ENCODE assay signal across 30 cellular contexts in genomic region chr5:116418774-116419173, GRCh38.
DNase-seq lines count a peak whose midpoint lies in the region; ATAC-seq, FAIRE-seq and TF ChIP-seq lines count a peak whose summit lies in the region.
"Had no signal": no experiment of that assay in that cellular context is flagged by ENCODE, and none has a peak within 500 bp of the region (broad histone marks: within the 10 kb centered on the region; RNA-seq: fewer than 3 reads in every experiment).

No MANE protein-coding gene starts in this region.

- peak overlapping the region in 2 of 3 experiments; percentile 62 to 78 for H3K27ac Mint-ChIP-seq in nephron
- H3K27ac Mint-ChIP-seq: B cell; CD14-positive monocyte; CD4-positive, alpha-beta memory T cell; CD4-positive, alpha-beta T cell; CD4-positive, CD25-positive, alpha-beta regulatory T cell; CD8-positive, alpha-beta memory T cell; CD8-positive, alpha-beta T cell had no signal

- H3K27me3 ChIP-seq in pancreas: no peaks in the 10 kb centered on the region
- H3K27me3 ChIP-seq: BE2C; BLaER1; BLaER1 treated with 17β-estradiol and CSF1 and Interleukin-3, amounts not matched to agents 10 nM and 100 nM had no signal

- ATAC-seq in pancreas (peak in 3 of 4 donors; percentile 27 to 70 (median 62)), GM19023 (IDR thresholded peaks at IDR 0.05; ENCODE audit: unreplicated experiment) (no peak)
- ATAC-seq: A549; CD8-positive, alpha-beta T cell had no signal

- FAIRE-seq in pancreas (lab: Jason Lieb, UNC): no peak
- FAIRE-seq: A204.1, A549, D721Med had no signal

- H3K4me1 ChIP-seq in pancreas: no peaks in the 10 kb centered on the region
- H3K4me1 ChIP-seq: A549, Caco-2 had no signal

- H3K27ac ChIP-seq in pancreas: no peak overlapping the region
- H3K27ac ChIP-seq: 22Rv1; A549; BLaER1; BLaER1 treated with 17β-estradiol and CSF1 and Interleukin-3, amounts not matched to agents 10 nM and 100 nM; C4-2B had no signal

- no peaks in the 10 kb centered on the region for H3K27me3 Mint-ChIP-seq in nephron (ENCODE audit: low read depth)
- H3K27me3 Mint-ChIP-seq: B cell; CD4-positive, alpha-beta memory T cell; CD4-positive, alpha-beta T cell; CD4-positive, CD25-positive, alpha-beta regulatory T cell; CD8-positive, alpha-beta memory T cell had no signal

- intact Hi-C loops in pancreas (cut with DNase I): no loop called here

- H3K36me3 Mint-ChIP-seq in nephron (ENCODE audit: low read depth): no peaks in the 10 kb centered on the region

- H3K9me3 Mint-ChIP-seq in nephron: no peaks in the 10 kb centered on the region
- H3K9me3 Mint-ChIP-seq: CD4-positive, alpha-beta T cell; CD8-positive, alpha-beta memory T cell; CD8-positive, alpha-beta T cell had no signal

- DNase-seq in pancreas (no peak), NCI-H2196 treated with DMSO at 0.1 percent for 48 hours (lab: John Stamatoyannopoulos, UW; ENCODE audit: unreplicated experiment) (no peak)
- DNase-seq: 8988T; ACHN; AML-193; BE2C; C1 segment of cervical spinal cord; Caco-2; Calu3; CD4-positive, alpha-beta memory T cell; CD4-positive, alpha-beta T cell; CD4-positive, CD25-positive, alpha-beta regulatory T cell; CD8-positive, alpha-beta memory T cell; CD8-positive, alpha-beta T cell; COR-L47; DMS 273 treated with DMSO at 0.1 percent for 48 hours; DMS153; DND-41; EL had no signal

- H3K36me3 ChIP-seq in pancreas: no peaks in the 10 kb centered on the region
- H3K36me3 ChIP-seq: BE2C had no signal

- H3K4me3 ChIP-seq in pancreas: no peak overlapping the region
- H3K4me3 ChIP-seq: A549; BLaER1; BLaER1 treated with 17β-estradiol and CSF1 and Interleukin-3, amounts not matched to agents 10 nM and 100 nM had no signal

- 41 to 42% methylated on average over 3 of the region's 3 CpGs for WGBS in pancreas, 2 donors

- H3K9me3 ChIP-seq in pancreas: no peaks in the 10 kb centered on the region
- H3K9me3 ChIP-seq: A549, BE2C, Caco-2 had no signal

- H3K4me1 Mint-ChIP-seq in nephron: peaks cover 52% of the 10 kb centered on the region
- H3K4me1 Mint-ChIP-seq: B cell; CD14-positive monocyte; CD4-positive, alpha-beta memory T cell; CD8-positive, alpha-beta memory T cell had no signal

- no peak overlapping the region for H3K4me3 Mint-ChIP-seq in nephron
- H3K4me3 Mint-ChIP-seq: B cell; CD14-positive monocyte; CD4-positive, alpha-beta memory T cell; CD4-positive, alpha-beta T cell; CD4-positive, CD25-positive, alpha-beta regulatory T cell; CD8-positive, alpha-beta memory T cell; CD8-positive, alpha-beta T cell had no signal

- TF ChIP-seq CTCF in nephron (IDR thresholded peaks at IDR 0.05; ENCODE audit: unreplicated experiment in 3 of 3) (no peak), pancreas (IDR thresholded peaks at IDR 0.05) (no peak)
